In genomic region chr11:77470504-77470903, GRCh38 we compare ENCODE assay signal across 13 cellular contexts. TPM values are rescaled to one million over a fixed set of nuclear protein-coding genes. Genes with fewer than 3 reads are reported as not detected.
DNase-seq lines count a peak whose midpoint lies in the region; ATAC-seq and TF ChIP-seq lines count a peak whose summit lies in the region.
"Had no signal": no experiment of that assay in that cellular context is flagged by ENCODE, and none has a peak within 500 bp of the region (broad histone marks: within the 10 kb centered on the region; RNA-seq: fewer than 3 reads in every experiment).

No MANE protein-coding gene starts in this region.

- H3K4me1 Mint-ChIP-seq in MCF 10A (ENCODE audit: insufficient read depth, unreplicated experiment) (peaks cover 6% of the 10 kb centered on the region), brain (peaks cover 62% of the 10 kb centered on the region)
- H3K4me1 Mint-ChIP-seq in activated T-helper 17 cell treated with anti-CD3 and anti-CD28 coated beads, Interleukin-2, amount 50 U/mL, for 72 hours: peaks cover 3% of the 10 kb centered on the region

- H3K4me1 ChIP-seq in mammary epithelial cell (ENCODE audit: insufficient read depth, low read length): peaks cover 20% of the 10 kb centered on the region

- H2AFZ ChIP-seq in mammary epithelial cell (ENCODE audit: low read depth, low read length): no peak overlapping the region
- H2AFZ ChIP-seq: GM23248 had no signal

- BruUV-seq in MCF 10A (replicated peaks; lab: Mats Ljungman, UMichigan) (TSS peak; percentile 9), mammary epithelial cell (replicated peaks; lab: Mats Ljungman, UMichigan) (no TSS peak)

- no peaks in the 10 kb centered on the region for H3K27me3 ChIP-seq in mammary epithelial cell (ENCODE audit: insufficient read depth, low read length)

- H3K4me3 ChIP-seq in mammary epithelial cell (replicated peaks in 1 of 3; ENCODE audit: insufficient read depth in 1 of 3, low read depth in 2 of 3, low read length in 3 of 3): no peak overlapping the region
- H3K4me3 ChIP-seq: GM23248, prostate gland had no signal

- ATAC-seq in HG03135 (IDR thresholded peaks at IDR 0.05; ENCODE audit: unreplicated experiment): peak; percentile 40
- no peak for ATAC-seq in GM19467 (IDR thresholded peaks at IDR 0.05; ENCODE audit: unreplicated experiment)
- ATAC-seq in activated T-helper 17 cell treated with anti-CD3 and anti-CD28 coated beads, Interleukin-2, amount 50 U/mL, for 72 hours (replicated peaks): no peak
- ATAC-seq: left colon had no signal

- no peaks in the 10 kb centered on the region for H3K9me3 ChIP-seq in mammary epithelial cell (replicated peaks; ENCODE audit: insufficient read depth, low read length)
- H3K9me3 ChIP-seq: prostate gland had no signal

- intact Hi-C loops in MCF 10A (cut with micrococcal nuclease): no loop called here
- intact Hi-C loops in mammary epithelial cell (cut with micrococcal nuclease): loop anchor here (5.0 kb wide), 2 partner anchors 98 to 118 kb away; no protein-coding TSS in a partner anchor

- H3K9me3 Mint-ChIP-seq in MCF 10A (ENCODE audit: unreplicated experiment) (no peaks in the 10 kb centered on the region), brain (peaks cover 0 to 4% (median 0%) of the 10 kb centered on the region in 5 experiments)
- no peaks in the 10 kb centered on the region for H3K9me3 Mint-ChIP-seq in activated T-helper 17 cell treated with anti-CD3 and anti-CD28 coated beads, Interleukin-2, amount 50 U/mL, for 72 hours

- H3K4me2 ChIP-seq in mammary epithelial cell (ENCODE audit: insufficient read depth, low read depth, low read length): no peak overlapping the region

- H4K20me1 ChIP-seq in mammary epithelial cell (ENCODE audit: insufficient read depth, low read length): no peaks in the 10 kb centered on the region

- POLR2A ChIA-PET in MCF 10A (lab: Yijun Ruan, JAX): interaction anchor here (0.7 kb wide), 2 partner anchors 147 to 163 kb away, joined by 3 read pairs; no protein-coding TSS in a partner anchor

- H3K36me3 Mint-ChIP-seq in MCF 10A (ENCODE audit: insufficient read depth, unreplicated experiment): no peaks in the 10 kb centered on the region
- H3K36me3 Mint-ChIP-seq in brain: peaks cover 3% of the 10 kb centered on the region
- H3K36me3 Mint-ChIP-seq in activated T-helper 17 cell treated with anti-CD3 and anti-CD28 coated beads, Interleukin-2, amount 50 U/mL, for 72 hours (ENCODE audit: low read depth): no peaks in the 10 kb centered on the region

- no peak for DNase-seq in MCF 10A (ENCODE audit: unreplicated experiment)
- DNase-seq in mammary epithelial cell: no peak
- DNase-seq in AG08395 (ENCODE audit: low spot score): no peak
- DNase-seq in activated CD4-positive, alpha-beta T cell treated with anti-CD3 and anti-CD28 coated beads for 48 hours: no peak
- DNase-seq: ACHN, GM23248, left colon, NCI-H345 had no signal

- WGBS in mammary epithelial cell (ENCODE audit: low coverage, missing lambda C conversion rate): 97% methylated on average over 2 of the region's 2 CpGs

- dilution Hi-C loops in mammary epithelial cell (cut with HindIII; ENCODE audit: low sequenced_read_pairs): loop anchor here (5.0 kb wide), 2 partner anchors 52 to 87 kb away; no protein-coding TSS in a partner anchor

- no peak overlapping the region for H3K27ac ChIP-seq in mammary epithelial cell (ENCODE audit: insufficient read depth, low read depth, low read length)
- H3K27ac ChIP-seq: GM23248, prostate gland had no signal

- TF ChIP-seq CTCF in MCF 10A (IDR thresholded peaks at IDR 0.05; ENCODE audit: unreplicated experiment) (no peak), mammary epithelial cell (conservative IDR thresholded peaks at IDR 0.05 in 1 of 2, IDR thresholded peaks at IDR 0.05 in 1 of 2; ENCODE audit: extremely low read depth in 1 of 2, insufficient read depth in 1 of 2, low read depth in 1 of 2, low read length in 2 of 2) (no peak), brain (conservative IDR thresholded peaks at IDR 0.05) (no peak)

- no peaks in the 10 kb centered on the region for H3K36me3 ChIP-seq in mammary epithelial cell (ENCODE audit: insufficient read depth, low read length)
- H3K36me3 ChIP-seq: prostate gland had no signal

- H3K9ac ChIP-seq in mammary epithelial cell (ENCODE audit: insufficient read depth, low read length): no peak overlapping the region
- H3K9ac ChIP-seq: GM23248 had no signal

- H3K79me2 ChIP-seq in mammary epithelial cell (ENCODE audit: insufficient read depth, low read length): peaks cover 4% of the 10 kb centered on the region

- H3K27me3 Mint-ChIP-seq in MCF 10A (ENCODE audit: insufficient read depth, unreplicated experiment) (no peaks in the 10 kb centered on the region), brain (peaks cover 7% of the 10 kb centered on the region)
- H3K27me3 Mint-ChIP-seq in activated T-helper 17 cell treated with anti-CD3 and anti-CD28 coated beads, Interleukin-2, amount 50 U/mL, for 72 hours: peaks cover 13% of the 10 kb centered on the region

- H3K4me3 Mint-ChIP-seq in MCF 10A (ENCODE audit: unreplicated experiment): no peak overlapping the region
- peak overlapping the region; percentile 73 to 94 (median 91) for H3K4me3 Mint-ChIP-seq in brain
- H3K4me3 Mint-ChIP-seq in activated T-helper 17 cell treated with anti-CD3 and anti-CD28 coated beads, Interleukin-2, amount 50 U/mL, for 72 hours: no peak overlapping the region

- in situ Hi-C loops in mammary epithelial cell (cut with MboI; ENCODE audit: low sequenced_read_pairs in 2 of 2): no loop called here

- no peak overlapping the region for H3K27ac Mint-ChIP-seq in MCF 10A (ENCODE audit: low read depth, unreplicated experiment)
- H3K27ac Mint-ChIP-seq in brain: peak overlapping the region in 3 of 5 experiments; percentile 4 to 88 (median 36)
- H3K27ac Mint-ChIP-seq in activated T-helper 17 cell treated with anti-CD3 and anti-CD28 coated beads, Interleukin-2, amount 50 U/mL, for 72 hours: no peak overlapping the region

- CTCF ChIA-PET in MCF 10A (lab: Yijun Ruan, JAX) (interaction anchor here (0.6 to 1.3 kb wide), 2 partner anchors 10 to 78 kb away, joined by 3 to 6 read pairs; no protein-coding TSS in a partner anchor), mammary epithelial cell (lab: Charles Lee; ENCODE audit: low non-redundant PET) (no interaction called here)

RNA-seq across cellular contexts. Expression of gene PAK1, which starts 3.4 kb away (rescaled TPM):
- total RNA-seq in MCF 10A (2022) (24.0 and 25.5 TPM in 2 replicates), mammary epithelial cell (10 to 100 TPM; 60.5 to 87.6 TPM)
- polyA plus RNA-seq in mammary epithelial cell (83.0 TPM), brain (ENCODE audit: insufficient read depth, low read depth, low replicate concordance) (62.6 TPM)
- polyA minus RNA-seq in mammary epithelial cell: 239 TPM
- 10 to 100 TPM; 26.2 to 42.0 TPM for total RNA-seq in activated T-helper 17 cell treated with anti-CD3 and anti-CD28 coated beads, Interleukin-2, amount 50 U/mL, for 72 hours

Comparison
In these comparisons a context has a peak if more than half of its experiments do, and no peak if none do; other contexts are left out.
1. H3K27ac Mint-ChIP-seq: peak in brain (3 of 5); none in MCF 10A (single experiment) and activated T-helper 17 cell treated with anti-CD3 and anti-CD28 coated beads, Interleukin-2, amount 50 U/mL, for 72 hours (single experiment).
2. H3K4me3 Mint-ChIP-seq: peak in brain (5 of 5); none in MCF 10A (single experiment) and activated T-helper 17 cell treated with anti-CD3 and anti-CD28 coated beads, Interleukin-2, amount 50 U/mL, for 72 hours (single experiment).